Comparison of ENCODE assay signal across 18 cellular contexts in genomic region chr9:128637656-128638055, GRCh38. TPM values are rescaled to one million over a fixed set of nuclear protein-coding genes. Genes with fewer than 3 reads are reported as not detected.
A peak's percentile ranks its signal among the peaks of the same experiment; 100 is the strongest.
DNase-seq lines count a peak whose midpoint lies in the region; ATAC-seq, FAIRE-seq and TF ChIP-seq lines count a peak whose summit lies in the region.
"Had no signal": no experiment of that assay in that cellular context is flagged by ENCODE, and none has a peak within 500 bp of the region (broad histone marks: within the 10 kb centered on the region; RNA-seq: fewer than 3 reads in every experiment).

No MANE protein-coding gene starts in this region.

- BruUV-seq in HCT116 (replicated peaks; lab: Mats Ljungman, UMichigan) = no TSS peak
- no TSS peak for BruUV-seq in HepG2 (replicated peaks; lab: Mats Ljungman, UMichigan)

- no peaks in the 10 kb centered on the region for H3K9me3 Mint-ChIP-seq in endodermal cell
- H3K9me3 Mint-ChIP-seq: activated naive CD4-positive, alpha-beta T cell treated with anti-CD3 and anti-CD28 coated beads for 36 hours had no signal

- no peak for FAIRE-seq in HepG2 (lab: Jason Lieb, UNC)
- FAIRE-seq: GM18507 had no signal

- H3K4me3 ChIP-seq in HCT116 (replicated peaks in 1 of 2; ENCODE audit: low read depth in 1 of 2, low read length in 2 of 2) = no peak overlapping the region
- no peak overlapping the region for H3K4me3 ChIP-seq in fibroblast of villous mesenchyme (ENCODE audit: low read depth, low read length)
- no peak overlapping the region for H3K4me3 ChIP-seq in endodermal cell (ENCODE audit: low read length)
- no peak overlapping the region for H3K4me3 ChIP-seq in HepG2 (replicated peaks in 1 of 3; ENCODE audit: insufficient read depth in 1 of 3, low read depth in 2 of 3, low read length in 3 of 3)
- H3K4me3 ChIP-seq: left lung, spleen had no signal

- intact Hi-C loops in HCT116 (cut with micrococcal nuclease) (loop anchor here (5.0 kb wide), 2 partner anchors 245 to 340 kb away; partner anchors contain the start of genes KYAT1 and LRRC8A), HepG2 (cut with micrococcal nuclease; ENCODE audit: unreplicated experiment) (loop anchor here (2.0 to 5.0 kb wide), 3 partner anchors 50 to 85 kb away; partner anchors contain the start of genes PKN3, SET and SPTAN1)

- H3K27ac ChIP-seq in HCT116 (ENCODE audit: low read depth, low read length) = peak overlapping the region; percentile 2; the same call in 1 of the 2 replicates
- peak overlapping the region; percentile 99 for H3K27ac ChIP-seq in RWPE1
- no peak overlapping the region for H3K27ac ChIP-seq in endodermal cell (ENCODE audit: low read depth, low read length)
- H3K27ac ChIP-seq in HepG2 (ENCODE audit: extremely low read length, insufficient read depth, low read length) = no peak overlapping the region
- H3K27ac ChIP-seq: parathyroid adenoma had no signal

- ATAC-seq in HCT116 (no peak), HG02588 (IDR thresholded peaks at IDR 0.05; ENCODE audit: unreplicated experiment) (no peak), HepG2 (no peak)
- ATAC-seq: esophagus mucosa, left lung had no signal

- TF ChIP-seq CTCF in HCT116 (IDR thresholded peaks at IDR 0.05 in 2 of 3, conservative IDR thresholded peaks at IDR 0.05 in 1 of 3; ENCODE audit: borderline replicate concordance in 1 of 3, insufficient read depth in 1 of 3, low read depth in 2 of 3, low read length in 2 of 3) (no peak), RWPE1 (conservative IDR thresholded peaks at IDR 0.05; ENCODE audit: low read depth) (no peak), fibroblast of villous mesenchyme (IDR thresholded peaks at IDR 0.05; ENCODE audit: insufficient read depth, low read depth, low read length) (no peak), endodermal cell (conservative IDR thresholded peaks at IDR 0.05) (no peak), HepG2 (CRISPR knock-in tag; IDR thresholded peaks at IDR 0.05) (no peak)

- no peak for TF ChIP-seq POLR2A in HCT116 (IDR thresholded peaks at IDR 0.05; ENCODE audit: borderline replicate concordance, extremely low read depth, insufficient read depth, insufficient read length)
- no peak for TF ChIP-seq POLR2A in HepG2 (IDR thresholded peaks at IDR 0.05; ENCODE audit: insufficient read depth in 1 of 2, low read depth in 2 of 2, low read length in 2 of 2)

- no peaks in the 10 kb centered on the region for H3K27me3 Mint-ChIP-seq in endodermal cell (ENCODE audit: insufficient read depth)

- H4K20me1 ChIP-seq in HCT116 (ENCODE audit: insufficient read depth) = no peaks in the 10 kb centered on the region
- no peaks in the 10 kb centered on the region for H4K20me1 ChIP-seq in HepG2 (ENCODE audit: insufficient read depth, low read length)

- WGBS in endodermal cell (ENCODE audit: insufficient coverage in 1 of 2, insufficient read length in 1 of 2), 2 experiments = 85 to 95% methylated on average over 10 of the region's 10 CpGs
- 91% methylated on average over 10 of the region's 10 CpGs for WGBS in HepG2 (ENCODE audit: low lambda C conversion rate)

- in situ Hi-C loops in HepG2 (cut with HindIII; ENCODE audit: extremely low pct_ligation_motif_present, low pct_unique_long_range_greater_than_20kb) = no loop called here

- H3K9me3 ChIP-seq in HCT116 (ENCODE audit: control insufficient read depth in 1 of 2, insufficient read depth in 1 of 2, low read depth in 1 of 2, low read length in 2 of 2) = no peaks in the 10 kb centered on the region
- H3K9me3 ChIP-seq in endodermal cell (ENCODE audit: control insufficient read depth, low read length) = no peaks in the 10 kb centered on the region
- no peaks in the 10 kb centered on the region for H3K9me3 ChIP-seq in HepG2 (ENCODE audit: low read length)
- H3K9me3 ChIP-seq: left lung, spleen had no signal

- CTCF ChIA-PET in HCT116 (lab: Charles Lee) (no interaction called here), RWPE1 (lab: Yijun Ruan, JAX) (interaction anchor here (1.3 kb wide), 1 partner anchor 47 kb away, joined by 9 read pairs; no protein-coding TSS in a partner anchor), HepG2 (lab: Yijun Ruan, JAX; ENCODE audit: low intra/inter-chr PET ratio, low total read pairs) (no interaction called here)

- H3K27me3 ChIP-seq in HCT116 (ENCODE audit: insufficient read depth, low read length) (no peaks in the 10 kb centered on the region), endodermal cell (ENCODE audit: control insufficient read depth, insufficient read depth, low read length, poor library complexity, severe bottlenecking) (no peaks in the 10 kb centered on the region), HepG2 (ENCODE audit: control insufficient read depth in 1 of 2, insufficient read depth in 2 of 2, low read length in 2 of 2) (no peaks in the 10 kb centered on the region)
- H3K27me3 ChIP-seq: left lung, spleen had no signal

- H3K27ac Mint-ChIP-seq in endodermal cell = no peak overlapping the region
- H3K27ac Mint-ChIP-seq: activated naive CD4-positive, alpha-beta T cell treated with anti-CD3 and anti-CD28 coated beads for 36 hours had no signal

- peaks cover 48% of the 10 kb centered on the region for H3K36me3 Mint-ChIP-seq in endodermal cell (ENCODE audit: low read depth)

- H3K9ac ChIP-seq in HCT116 (ENCODE audit: low read length) (peak overlapping the region; percentile 80), endodermal cell (ENCODE audit: extremely low read depth, low read length, poor library complexity, severe bottlenecking) (no peak overlapping the region), HepG2 (ENCODE audit: insufficient read depth, low read depth, low read length) (no peak overlapping the region)
- H3K9ac ChIP-seq: parathyroid adenoma had no signal

- H3K36me3 ChIP-seq in HCT116 (ENCODE audit: control insufficient read depth in 1 of 2, insufficient read depth in 2 of 2, low read length in 2 of 2) (peaks cover 5 to 36% of the 10 kb centered on the region in 2 experiments; a peak in 3 of 4 replicates), endodermal cell (ENCODE audit: control insufficient read depth, insufficient read depth, low read length) (peaks cover 34% of the 10 kb centered on the region), HepG2 (replicated peaks in 1 of 2; ENCODE audit: control insufficient read depth in 1 of 2, insufficient read depth in 2 of 2, low read length in 2 of 2) (peaks cover 8 to 25% of the 10 kb centered on the region in 2 experiments; a peak in 4 of 5 replicates)

- RAD21 ChIA-PET in HCT116 (lab: Charles Lee; ENCODE audit: low non-redundant PET in 1 of 2, low total read pairs in 2 of 2, uncharacterized antibody in 2 of 2, unreplicated experiment in 2 of 2) = interaction anchor here in 1 of 2 experiments (0.6 kb wide), 1 partner anchor 59 kb away, joined by 4 read pairs; no protein-coding TSS in a partner anchor

- H3K4me2 ChIP-seq in HCT116 (ENCODE audit: low read length) (0 out of 2 replicates have a peak overlapping the region, but pooled peaks have one; percentile 14), HepG2 (ENCODE audit: low read depth, low read length) (no peak overlapping the region)

- peaks cover 2% of the 10 kb centered on the region for H3K4me1 Mint-ChIP-seq in endodermal cell

- H3K4me1 ChIP-seq in HCT116 (ENCODE audit: control insufficient read depth in 1 of 2, insufficient read depth in 2 of 2, low read length in 2 of 2) (peaks cover 28 to 46% of the 10 kb centered on the region in 2 experiments), endodermal cell (ENCODE audit: control insufficient read depth, insufficient read depth, low read length) (peaks cover 6% of the 10 kb centered on the region), HepG2 (ENCODE audit: insufficient read depth, low read length) (peaks cover 21% of the 10 kb centered on the region)
- H3K4me1 ChIP-seq: parathyroid adenoma had no signal

- DNase-seq in A172 (ENCODE audit: low spot score) (peak; percentile 87), HCT116 (ENCODE audit: low read depth, low spot score) (no peak), RWPE1 (ENCODE audit: low spot score) (no peak), fibroblast of villous mesenchyme (ENCODE audit: low read depth) (peak; percentile 52), cortex of kidney (lab: John Stamatoyannopoulos, UW) (no peak), endodermal cell (no peak), HepG2 (ENCODE audit: low spot score) (no peak)
- DNase-seq: activated CD4-positive, alpha-beta T cell treated with anti-CD3 and anti-CD28 coated beads for 1 hour; activated CD8-positive, alpha-beta memory T cell treated with anti-CD3 and anti-CD28 coated beads, Interleukin-2, amount 50 U/mL, for 48 hours; activated naive CD4-positive, alpha-beta T cell treated with anti-CD3 and anti-CD28 coated beads for 36 hours; Calu3; spleen; stimulated activated naive CD4-positive, alpha-beta T cell treated with Interleukin-2 at 50 U/mL for 16 hours had no signal

- H3K9me2 ChIP-seq in HCT116 (ENCODE audit: insufficient read depth) = no peaks in the 10 kb centered on the region

- H3K79me2 ChIP-seq in HCT116 (ENCODE audit: insufficient read depth, low read length) = peaks cover 54% of the 10 kb centered on the region
- H3K79me2 ChIP-seq in HepG2 (ENCODE audit: insufficient read depth, low read length) = no peaks in the 10 kb centered on the region
- H3K79me2 ChIP-seq: parathyroid adenoma had no signal

- TF ChIP-seq EP300 in HepG2 (IDR thresholded peaks at IDR 0.05; ENCODE audit: low read depth in 2 of 2, low read length in 2 of 2) = no peak
- no peak for TF ChIP-seq EP300 in HepG2 (CRISPR knock-in tag; IDR thresholded peaks at IDR 0.05; ENCODE audit: borderline replicate concordance)

- no peak overlapping the region for H2AFZ ChIP-seq in HCT116 (ENCODE audit: low read depth, low read length, poor library complexity, severe bottlenecking)
- H2AFZ ChIP-seq in HepG2 (ENCODE audit: low read length) = no peak overlapping the region
- H2AFZ ChIP-seq: parathyroid adenoma had no signal

- no peak overlapping the region for H3K4me3 Mint-ChIP-seq in endodermal cell
- H3K4me3 Mint-ChIP-seq: activated naive CD4-positive, alpha-beta T cell treated with anti-CD3 and anti-CD28 coated beads for 36 hours had no signal

- no peak for TF ChIP-seq RAD21 in HCT116 (IDR thresholded peaks at IDR 0.05; ENCODE audit: low read depth)
- no peak for TF ChIP-seq RAD21 in HepG2 (CRISPR knock-in tag; IDR thresholded peaks at IDR 0.05)

- POLR2A ChIA-PET in HCT116 (lab: Charles Lee) = interaction anchor here (0.7 to 2.3 kb wide), 2 partner anchors 17 to 97 kb away, joined by 4 to 7 read pairs; no protein-coding TSS in a partner anchor
- POLR2A ChIA-PET in RWPE1 (lab: Yijun Ruan, JAX; ENCODE audit: low non-redundant PET) = no interaction called here
- POLR2A ChIA-PET in HepG2 (lab: Yijun Ruan, JAX) = no interaction called here

RNA-seq across cellular contexts. Expression of gene DYNC2I2, which starts 19.0 kb away (rescaled TPM):
- total RNA-seq in A172 (2014; rRNA removed; shearing (Covaris generic)) = 239 and 244 TPM in 2 replicates
- total RNA-seq in HCT116 (2021; ENCODE audit: unreplicated experiment) (155 TPM), fibroblast of villous mesenchyme (52.2 and 59.9 TPM in 2 replicates), endodermal cell (100 to 1,000 TPM in 1 of 2 donors, 10 to 100 TPM in 1; 87.8 to 119 TPM), HepG2 (2016; rRNA removed; fragmentation: Illumina TruSeq; extraction: Trizol) (31.1 and 40.2 TPM in 2 replicates)
- polyA plus RNA-seq in HCT116 (2012) = 150 and 152 TPM in 2 replicates
- 83.9 TPM for polyA plus RNA-seq in endodermal cell (2013, experiment 1 of 2)
- polyA plus RNA-seq in endodermal cell (2013, experiment 2 of 2) = 77.9 TPM
- 35.7 and 35.9 TPM in 2 replicates for total RNA-seq in HepG2 (2016; cell fraction: cytosol; rRNA removed; fragmentation: Illumina TruSeq; extraction: Trizol; ENCODE audit: low read depth)
- 30.0 and 41.4 TPM in 2 replicates for total RNA-seq in HepG2 (2016; cell fraction: insoluble cytoplasmic fraction; rRNA removed; fragmentation: Illumina TruSeq; extraction: Trizol)
- total RNA-seq in HepG2 (2016; cell fraction: membrane; rRNA removed; fragmentation: Illumina TruSeq; extraction: Trizol) = 44.4 and 48.2 TPM in 2 replicates
- 29.1 and 30.6 TPM in 2 replicates for total RNA-seq in HepG2 (2016; cell fraction: nucleus; rRNA removed; fragmentation: Illumina TruSeq; extraction: Trizol)
- polyA plus RNA-seq in HepG2 (2011; rRNA removed) = 12.5 and 13.7 TPM in 2 replicates
- polyA plus RNA-seq in HepG2 (2011; cell fraction: cytosol; rRNA removed) = 8.1 and 18.6 TPM in 2 replicates
- 38.0 and 51.4 TPM in 2 replicates for polyA plus RNA-seq in HepG2 (2011; cell fraction: nucleus; rRNA removed)
- polyA plus RNA-seq in HepG2 (2012) = 3.2 and 5.6 TPM in 2 replicates
- 38.3 and 39.4 TPM in 2 replicates for polyA plus RNA-seq in HepG2 (2016; cell fraction: cytosol; fragmentation: Illumina TruSeq; extraction: Trizol; ENCODE audit: low read depth)
- polyA plus RNA-seq in HepG2 (2016; cell fraction: insoluble cytoplasmic fraction; fragmentation: Illumina TruSeq; extraction: Trizol; ENCODE audit: low read depth) = 29.4 and 33.1 TPM in 2 replicates
- 37.6 and 43.8 TPM in 2 replicates for polyA plus RNA-seq in HepG2 (2016; cell fraction: membrane; fragmentation: Illumina TruSeq; extraction: Trizol; ENCODE audit: low read depth)
- polyA plus RNA-seq in HepG2 (2016; cell fraction: nucleus; fragmentation: Illumina TruSeq; extraction: Trizol; ENCODE audit: insufficient read depth, low read depth) = 49.9 and 51.2 TPM in 2 replicates
- polyA minus RNA-seq in HepG2 (2011; rRNA and poly(A)+ RNA removed; ENCODE audit: low replicate concordance) = 21.4 and 223 TPM in 2 replicates
- 7.2 and 10.8 TPM in 2 replicates for polyA minus RNA-seq in HepG2 (2011; cell fraction: cytosol; rRNA and poly(A)+ RNA removed)
- 9.3 and 12.7 TPM in 2 replicates for polyA minus RNA-seq in HepG2 (2011; cell fraction: nucleus; rRNA and poly(A)+ RNA removed)

RNA-seq across cellular contexts. Expression of gene SET, which starts 51.4 kb away (rescaled TPM):
- total RNA-seq in A172 (2014; rRNA removed; shearing (Covaris generic)) = 1,187 and 1,647 TPM in 2 replicates
- total RNA-seq in HCT116 (2021; ENCODE audit: unreplicated experiment) (595 TPM), fibroblast of villous mesenchyme (378 and 491 TPM in 2 replicates), endodermal cell (100 to 1,000 TPM; 762 to 795 TPM), HepG2 (2016; rRNA removed; fragmentation: Illumina TruSeq; extraction: Trizol) (611 and 724 TPM in 2 replicates)
- 271 and 320 TPM in 2 replicates for polyA plus RNA-seq in HCT116 (2012)
- polyA plus RNA-seq in endodermal cell (2013, experiment 1 of 2) = 715 TPM
- polyA plus RNA-seq in endodermal cell (2013, experiment 2 of 2) = 707 TPM
- total RNA-seq in HepG2 (2016; cell fraction: cytosol; rRNA removed; fragmentation: Illumina TruSeq; extraction: Trizol; ENCODE audit: low read depth) = 134 and 142 TPM in 2 replicates
- total RNA-seq in HepG2 (2016; cell fraction: insoluble cytoplasmic fraction; rRNA removed; fragmentation: Illumina TruSeq; extraction: Trizol) = 623 and 704 TPM in 2 replicates
- total RNA-seq in HepG2 (2016; cell fraction: membrane; rRNA removed; fragmentation: Illumina TruSeq; extraction: Trizol) = 360 and 385 TPM in 2 replicates
- 226 and 251 TPM in 2 replicates for total RNA-seq in HepG2 (2016; cell fraction: nucleus; rRNA removed; fragmentation: Illumina TruSeq; extraction: Trizol)
- 72.8 and 94.2 TPM in 2 replicates for polyA plus RNA-seq in HepG2 (2011; rRNA removed)
- polyA plus RNA-seq in HepG2 (2011; cell fraction: cytosol; rRNA removed) = 44.1 and 56.3 TPM in 2 replicates
- 48.5 and 49.6 TPM in 2 replicates for polyA plus RNA-seq in HepG2 (2011; cell fraction: nucleus; rRNA removed)
- 275 and 331 TPM in 2 replicates for polyA plus RNA-seq in HepG2 (2012)
- polyA plus RNA-seq in HepG2 (2016; cell fraction: cytosol; fragmentation: Illumina TruSeq; extraction: Trizol; ENCODE audit: low read depth) = 120 and 147 TPM in 2 replicates
- polyA plus RNA-seq in HepG2 (2016; cell fraction: insoluble cytoplasmic fraction; fragmentation: Illumina TruSeq; extraction: Trizol; ENCODE audit: low read depth) = 668 and 723 TPM in 2 replicates
- 247 and 252 TPM in 2 replicates for polyA plus RNA-seq in HepG2 (2016; cell fraction: membrane; fragmentation: Illumina TruSeq; extraction: Trizol; ENCODE audit: low read depth)
- polyA plus RNA-seq in HepG2 (2016; cell fraction: nucleus; fragmentation: Illumina TruSeq; extraction: Trizol; ENCODE audit: insufficient read depth, low read depth) = 360 TPM in 2 replicates
- 44.1 and 254 TPM in 2 replicates for polyA minus RNA-seq in HepG2 (2011; rRNA and poly(A)+ RNA removed; ENCODE audit: low replicate concordance)
- 141 and 156 TPM in 2 replicates for polyA minus RNA-seq in HepG2 (2011; cell fraction: cytosol; rRNA and poly(A)+ RNA removed)
- 82.4 and 87.9 TPM in 2 replicates for polyA minus RNA-seq in HepG2 (2011; cell fraction: nucleus; rRNA and poly(A)+ RNA removed)

Comparison
In these comparisons a context has a peak if more than half of its experiments do, and no peak if none do; other contexts are left out.
1. DNase-seq: peak in A172 (single experiment) and fibroblast of villous mesenchyme (single experiment); none in HCT116 (single experiment), RWPE1 (single experiment), cortex of kidney (single experiment), endodermal cell (single experiment) and HepG2 (single experiment).
2. H3K27ac ChIP-seq: peak in HCT116 (single experiment) and RWPE1 (single experiment); none in endodermal cell (single experiment) and HepG2 (single experiment).